ENCODE assay signal across 1 cellular context in genomic region chr1:150560986-150561829, GRCh38.
TF ChIP-seq lines count a peak whose summit lies in the region.

No MANE protein-coding gene starts in this region.

TF ChIP-seq in IMR-90, 13 proteins besides CTCF, POLR2A, EP300 and RAD21:
- TF ChIP-seq SMC3 (IDR thresholded peaks at IDR 0.05; ENCODE audit: low read depth, low read length) (peak; percentile 47; the same call in 1 of the 2 replicates), MAZ (IDR thresholded peaks at IDR 0.05; ENCODE audit: borderline replicate concordance, low read depth, low read length) (peak; percentile 88; the same call in 1 of the 2 replicates), FOS (IDR thresholded peaks at IDR 0.05; ENCODE audit: low read depth, low read length) (peak; percentile 59; the same call in 1 of the 2 replicates), CHD1 (IDR thresholded peaks at IDR 0.05; ENCODE audit: low read depth, low read length) (no peak), ELK1 (IDR thresholded peaks at IDR 0.05; ENCODE audit: borderline replicate concordance, low read depth, low read length) (no peak), RCOR1 (IDR thresholded peaks at IDR 0.05; ENCODE audit: insufficient replicate concordance, low read length) (peak; percentile 15)
